ENCODE assay signal across 30 cellular contexts in the genomic region with DNA sequence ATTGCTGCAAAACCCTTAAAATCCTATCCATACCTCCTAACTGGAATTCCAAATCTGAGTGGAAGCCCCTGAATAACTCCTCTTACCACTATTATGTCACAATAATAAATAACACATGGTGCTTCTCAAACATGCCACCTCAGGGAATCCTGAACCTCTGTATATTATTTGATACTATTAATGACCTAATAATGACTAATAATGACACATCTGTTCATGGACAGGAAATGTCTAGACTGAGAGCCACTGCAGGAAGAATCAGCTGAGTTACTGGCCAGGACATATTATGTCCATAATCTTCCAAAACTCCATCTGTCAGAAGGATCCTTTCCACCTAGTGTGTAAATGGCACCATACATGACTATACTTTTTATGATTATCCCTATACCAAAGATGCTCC. TPM values are rescaled to one million over a fixed set of nuclear protein-coding genes. Genes with fewer than 3 reads are reported as not detected.
"Had no signal": no experiment of that assay in that cellular context is flagged by ENCODE, and none has a peak within 500 bp of the region (broad histone marks: within the 10 kb centered on the region; RNA-seq: fewer than 3 reads in every experiment).

No MANE protein-coding gene starts in this region.

- H3K4me3 ChIP-seq: ascending aorta had no signal

- ATAC-seq: activated CD4-positive, alpha-beta T cell treated with anti-CD3 and anti-CD28 coated beads for 36 hours; activated CD4-positive, CD25-positive, alpha-beta regulatory T cell treated with anti-CD3 and anti-CD28 coated beads, Interleukin-2, amount 50 U/mL, for 24 hours; activated CD8-positive, alpha-beta memory T cell treated with anti-CD3 and anti-CD28 coated beads, Interleukin-2, amount 10 ng/mL, durations not matched to agents 7 days and 5 days; activated CD8-positive, alpha-beta T cell treated with anti-CD3 and anti-CD28 coated beads, Interleukin-2, amount 10 ng/mL, durations not matched to agents 7 days and 5 days; activated naive CD8-positive, alpha-beta T cell treated with anti-CD3 and anti-CD28 coated beads, Interleukin-2, amount 50 U/mL, for 24 hours; WTC11 had no signal

- H3K36me3 ChIP-seq: ascending aorta had no signal

- H3K9me3 ChIP-seq: ascending aorta had no signal

- DNase-seq: activated CD4-positive, alpha-beta memory T cell treated with anti-CD3 and anti-CD28 coated beads, Interleukin-2, amount 10 ng/mL, durations not matched to agents 7 days and 5 days; activated CD4-positive, alpha-beta T cell treated with anti-CD3 and anti-CD28 coated beads for 1 hour; activated CD4-positive, alpha-beta T cell treated with anti-CD3 and anti-CD28 coated beads for 36 hours; activated CD4-positive, alpha-beta T cell treated with anti-CD3 and anti-CD28 coated beads for 48 hours; activated CD4-positive, alpha-beta T cell treated with anti-CD3 and anti-CD28 coated beads, Interleukin-2, amount 10 ng/mL, durations not matched to agents 7 days and 5 days; activated CD4-positive, alpha-beta T cell treated with anti-CD3 and anti-CD28 coated beads, Interleukin-2, amount 50 U/mL, for 48 hours; activated CD4-positive, CD25-positive, alpha-beta regulatory T cell; activated CD8-positive, alpha-beta memory T cell treated with anti-CD3 and anti-CD28 coated beads for 24 hours; activated CD8-positive, alpha-beta memory T cell treated with anti-CD3 and anti-CD28 coated beads, Interleukin-2, amount 10 ng/mL, durations not matched to agents 7 days and 5 days; activated CD8-positive, alpha-beta memory T cell treated with anti-CD3 and anti-CD28 coated beads, Interleukin-2, amount 50 U/mL, for 48 hours; activated CD8-positive, alpha-beta T cell treated with anti-CD3 and anti-CD28 coated beads, Interleukin-2, amount 10 ng/mL, durations not matched to agents 7 days and 5 days; activated effector memory CD4-positive, alpha-beta T cell treated with Interleukin-2 at 50 U/mL for 16 hours; activated gamma-delta T cell; activated naive CD4-positive, alpha-beta T cell treated with anti-CD3 and anti-CD28 coated beads, Interleukin-2, amount 10 ng/mL, durations not matched to agents 7 days and 5 days; activated naive CD4-positive, alpha-beta T cell treated with Interleukin-2 at 50 U/mL for 16 hours; activated naive CD8-positive, alpha-beta T cell treated with anti-CD3 and anti-CD28 coated beads, Interleukin-2, amount 10 ng/mL, durations not matched to agents 7 days and 5 days; activated naive CD8-positive, alpha-beta T cell treated with anti-CD3 and anti-CD28 coated beads, Interleukin-2, amount 50 U/mL, for 24 hours; activated T-cell treated with anti-CD3 and anti-CD28 coated beads, Interleukin-2, amount 50 U/mL, for 24 hours; activated T-cell treated with anti-CD3 and anti-CD28 coated beads, Interleukin-2, amount 50 U/mL, for 48 hours; amygdala; anterior cingulate cortex; central memory CD4-positive, alpha-beta T cell; T-helper 1 cell; T-helper 2 cell; T-helper 9 cell had no signal

- H3K4me1 ChIP-seq: ascending aorta had no signal

- H3K27me3 ChIP-seq: ascending aorta had no signal

- H3K27ac ChIP-seq: ascending aorta had no signal

- FAIRE-seq: TTC549 had no signal

RNA-seq across cellular contexts. Expression of a gene that starts 7.7 kb away (rescaled TPM):
- total RNA-seq: ascending aorta, cardiac septum had no signal
